9 cellular contexts compared by ENCODE assay signal in the genomic region with DNA sequence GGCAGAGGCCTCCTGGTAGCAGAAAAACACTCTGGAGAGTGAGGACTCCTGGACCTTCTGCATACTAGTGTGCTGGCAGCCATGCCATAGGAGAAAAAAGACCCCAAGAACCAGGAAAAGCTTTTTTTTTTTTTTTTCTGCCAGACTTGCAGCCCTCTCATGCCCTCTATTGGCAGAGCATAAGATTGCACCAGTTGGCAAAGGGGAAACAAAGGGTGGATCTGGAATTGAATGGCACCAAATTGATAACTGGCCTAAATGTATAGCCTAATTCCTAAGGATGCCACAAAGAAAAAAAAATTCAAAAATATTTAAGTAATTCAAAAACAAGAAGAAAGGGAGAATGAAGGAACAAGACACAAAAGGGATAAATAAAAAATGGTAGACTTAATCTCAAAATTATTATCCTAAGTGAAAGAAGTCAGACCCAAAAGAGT.
DNase-seq lines count a peak whose midpoint lies in the region; ATAC-seq and TF ChIP-seq lines count a peak whose summit lies in the region.
"Had no signal": no experiment of that assay in that cellular context is flagged by ENCODE, and none has a peak within 500 bp of the region (broad histone marks: within the 10 kb centered on the region; RNA-seq: fewer than 3 reads in every experiment).

No MANE protein-coding gene starts in this region.

- peak; percentile 46 for DNase-seq in D341Med (ENCODE audit: low spot score)
- DNase-seq in HCT116 (ENCODE audit: low read depth, low spot score) = peak; percentile 7
- DNase-seq in SJCRH30 = peak; percentile 5 to 37
- DNase-seq in iris pigment epithelial cell (ENCODE audit: low read depth) = peak; percentile 1
- no peak for DNase-seq in Ammon's horn (ENCODE audit: low spot score)
- no peak for DNase-seq in DMS153 treated with DMSO at 0.1 percent for 48 hours (lab: John Stamatoyannopoulos, UW; ENCODE audit: unreplicated experiment)
- DNase-seq in DMS153 (lab: John Stamatoyannopoulos, UW) = no peak

- BruUV-seq in HCT116 (replicated peaks; lab: Mats Ljungman, UMichigan) = no TSS peak

- H3K4me3 ChIP-seq in HCT116 (replicated peaks in 1 of 2; ENCODE audit: low read depth in 1 of 2, low read length in 2 of 2) = no peak overlapping the region
- H3K4me3 ChIP-seq in SJCRH30 = no peak overlapping the region
- H3K4me3 ChIP-seq: SJSA1 had no signal

- TF ChIP-seq CTCF in HCT116 (IDR thresholded peaks at IDR 0.05 in 2 of 3, conservative IDR thresholded peaks at IDR 0.05 in 1 of 3; ENCODE audit: borderline replicate concordance in 1 of 3, insufficient read depth in 1 of 3, low read depth in 2 of 3, low read length in 2 of 3) = peak; percentile 20 to 86 (median 79); a peak in 5 of 6 replicates

- CTCF ChIA-PET in HCT116 (lab: Charles Lee) = interaction anchor here (0.6 to 1.1 kb wide), 9 partner anchors 8 to 112 kb away, joined by 3 to 7 read pairs (median 3); no protein-coding TSS in a partner anchor

- H3K79me2 ChIP-seq in HCT116 (ENCODE audit: insufficient read depth, low read length) = no peaks in the 10 kb centered on the region

- RAD21 ChIA-PET in HCT116 (lab: Charles Lee; ENCODE audit: low non-redundant PET in 1 of 2, low total read pairs in 2 of 2, uncharacterized antibody in 2 of 2, unreplicated experiment in 2 of 2) = no interaction called here

- peak; percentile 49; the same call in 1 of the 2 replicates for TF ChIP-seq RAD21 in HCT116 (IDR thresholded peaks at IDR 0.05; ENCODE audit: low read depth)

- H3K4me2 ChIP-seq in HCT116 (ENCODE audit: low read length) = no peak overlapping the region

- POLR2A ChIA-PET in HCT116 (lab: Charles Lee) = no interaction called here

- H3K9me3 ChIP-seq in HCT116 (ENCODE audit: control insufficient read depth in 1 of 2, insufficient read depth in 1 of 2, low read depth in 1 of 2, low read length in 2 of 2) (no peaks in the 10 kb centered on the region), SJCRH30 (replicated peaks) (no peaks in the 10 kb centered on the region)
- H3K9me3 ChIP-seq: SJSA1 had no signal

- intact Hi-C loops in HCT116 (cut with micrococcal nuclease) = no loop called here

- H3K4me1 ChIP-seq in HCT116 (ENCODE audit: control insufficient read depth in 1 of 2, insufficient read depth in 2 of 2, low read length in 2 of 2) (no peaks in the 10 kb centered on the region), SJCRH30 (no peaks in the 10 kb centered on the region)
- H3K4me1 ChIP-seq: SJSA1 had no signal

- H2AFZ ChIP-seq in HCT116 (ENCODE audit: low read depth, low read length, poor library complexity, severe bottlenecking) = no peak overlapping the region

- H3K27ac ChIP-seq in HCT116 (ENCODE audit: low read depth, low read length) (no peak overlapping the region), SJCRH30 (no peak overlapping the region)
- H3K27ac ChIP-seq: SJSA1 had no signal

- no peaks in the 10 kb centered on the region for H3K9me2 ChIP-seq in HCT116 (ENCODE audit: insufficient read depth)

- H3K9ac ChIP-seq in HCT116 (ENCODE audit: low read length) = no peak overlapping the region

- H3K36me3 ChIP-seq in HCT116 (ENCODE audit: control insufficient read depth in 1 of 2, insufficient read depth in 2 of 2, low read length in 2 of 2) = no peaks in the 10 kb centered on the region
- no peaks in the 10 kb centered on the region for H3K36me3 ChIP-seq in SJCRH30
- H3K36me3 ChIP-seq: SJSA1 had no signal

- no peak for TF ChIP-seq POLR2A in HCT116 (IDR thresholded peaks at IDR 0.05; ENCODE audit: borderline replicate concordance, extremely low read depth, insufficient read depth, insufficient read length)

- no peaks in the 10 kb centered on the region for H4K20me1 ChIP-seq in HCT116 (ENCODE audit: insufficient read depth)

- H3K27me3 ChIP-seq in HCT116 (ENCODE audit: insufficient read depth, low read length) (peaks cover 8% of the 10 kb centered on the region), SJCRH30 (no peaks in the 10 kb centered on the region)
- H3K27me3 ChIP-seq: SJSA1 had no signal

- ATAC-seq in HCT116 (no peak), HG02884 (IDR thresholded peaks at IDR 0.05; ENCODE audit: unreplicated experiment) (no peak)

TF ChIP-seq in HCT116, 20 proteins besides CTCF, POLR2A, EP300 and RAD21:
- TF ChIP-seq JUND (IDR thresholded peaks at IDR 0.05) = no peak
- TF ChIP-seq SRF (IDR thresholded peaks at IDR 0.05; ENCODE audit: low read depth) = no peak
- TF ChIP-seq, protein P1, sequence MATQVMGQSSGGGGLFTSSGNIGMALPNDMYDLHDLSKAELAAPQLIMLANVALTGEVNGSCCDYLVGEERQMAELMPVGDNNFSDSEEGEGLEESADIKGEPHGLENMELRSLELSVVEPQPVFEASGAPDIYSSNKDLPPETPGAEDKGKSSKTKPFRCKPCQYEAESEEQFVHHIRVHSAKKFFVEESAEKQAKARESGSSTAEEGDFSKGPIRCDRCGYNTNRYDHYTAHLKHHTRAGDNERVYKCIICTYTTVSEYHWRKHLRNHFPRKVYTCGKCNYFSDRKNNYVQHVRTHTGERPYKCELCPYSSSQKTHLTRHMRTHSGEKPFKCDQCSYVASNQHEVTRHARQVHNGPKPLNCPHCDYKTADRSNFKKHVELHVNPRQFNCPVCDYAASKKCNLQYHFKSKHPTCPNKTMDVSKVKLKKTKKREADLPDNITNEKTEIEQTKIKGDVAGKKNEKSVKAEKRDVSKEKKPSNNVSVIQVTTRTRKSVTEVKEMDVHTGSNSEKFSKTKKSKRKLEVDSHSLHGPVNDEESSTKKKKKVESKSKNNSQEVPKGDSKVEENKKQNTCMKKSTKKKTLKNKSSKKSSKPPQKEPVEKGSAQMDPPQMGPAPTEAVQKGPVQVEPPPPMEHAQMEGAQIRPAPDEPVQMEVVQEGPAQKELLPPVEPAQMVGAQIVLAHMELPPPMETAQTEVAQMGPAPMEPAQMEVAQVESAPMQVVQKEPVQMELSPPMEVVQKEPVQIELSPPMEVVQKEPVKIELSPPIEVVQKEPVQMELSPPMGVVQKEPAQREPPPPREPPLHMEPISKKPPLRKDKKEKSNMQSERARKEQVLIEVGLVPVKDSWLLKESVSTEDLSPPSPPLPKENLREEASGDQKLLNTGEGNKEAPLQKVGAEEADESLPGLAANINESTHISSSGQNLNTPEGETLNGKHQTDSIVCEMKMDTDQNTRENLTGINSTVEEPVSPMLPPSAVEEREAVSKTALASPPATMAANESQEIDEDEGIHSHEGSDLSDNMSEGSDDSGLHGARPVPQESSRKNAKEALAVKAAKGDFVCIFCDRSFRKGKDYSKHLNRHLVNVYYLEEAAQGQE (IDR thresholded peaks at IDR 0.05; ENCODE audit: low read depth) = no peak
- no peak for TF ChIP-seq TCF7L2 (IDR thresholded peaks at IDR 0.05; ENCODE audit: borderline replicate concordance, extremely low read depth, insufficient read depth, insufficient read length)
- no peak for TF ChIP-seq CBX3 (IDR thresholded peaks at IDR 0.05; ENCODE audit: low read depth)
- TF ChIP-seq YY1 (IDR thresholded peaks at IDR 0.05; ENCODE audit: extremely low read depth, insufficient replicate concordance, low read depth, low read length) = no peak
- no peak for TF ChIP-seq EGR1 (IDR thresholded peaks at IDR 0.05; ENCODE audit: low read depth)
- TF ChIP-seq, protein P2, sequence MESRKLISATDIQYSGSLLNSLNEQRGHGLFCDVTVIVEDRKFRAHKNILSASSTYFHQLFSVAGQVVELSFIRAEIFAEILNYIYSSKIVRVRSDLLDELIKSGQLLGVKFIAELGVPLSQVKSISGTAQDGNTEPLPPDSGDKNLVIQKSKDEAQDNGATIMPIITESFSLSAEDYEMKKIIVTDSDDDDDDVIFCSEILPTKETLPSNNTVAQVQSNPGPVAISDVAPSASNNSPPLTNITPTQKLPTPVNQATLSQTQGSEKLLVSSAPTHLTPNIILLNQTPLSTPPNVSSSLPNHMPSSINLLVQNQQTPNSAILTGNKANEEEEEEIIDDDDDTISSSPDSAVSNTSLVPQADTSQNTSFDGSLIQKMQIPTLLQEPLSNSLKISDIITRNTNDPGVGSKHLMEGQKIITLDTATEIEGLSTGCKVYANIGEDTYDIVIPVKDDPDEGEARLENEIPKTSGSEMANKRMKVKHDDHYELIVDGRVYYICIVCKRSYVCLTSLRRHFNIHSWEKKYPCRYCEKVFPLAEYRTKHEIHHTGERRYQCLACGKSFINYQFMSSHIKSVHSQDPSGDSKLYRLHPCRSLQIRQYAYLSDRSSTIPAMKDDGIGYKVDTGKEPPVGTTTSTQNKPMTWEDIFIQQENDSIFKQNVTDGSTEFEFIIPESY (IDR thresholded peaks at IDR 0.05; ENCODE audit: extremely low read depth, insufficient replicate concordance, low read length) = no peak
- TF ChIP-seq SIN3A (IDR thresholded peaks at IDR 0.05; ENCODE audit: low read depth) = no peak
- TF ChIP-seq ZFX (IDR thresholded peaks at IDR 0.05) = no peak
- no peak for TF ChIP-seq FOSL1 (IDR thresholded peaks at IDR 0.05; ENCODE audit: low read depth)
- no peak for TF ChIP-seq POLR2AphosphoS5 (IDR thresholded peaks at IDR 0.05; ENCODE audit: low read depth, low read length)
- TF ChIP-seq SP1 (IDR thresholded peaks at IDR 0.05; ENCODE audit: low read depth) = no peak
- TF ChIP-seq ELF1 (IDR thresholded peaks at IDR 0.05; ENCODE audit: borderline replicate concordance, low read depth) = no peak
- no peak for TF ChIP-seq ZNF274 (IDR thresholded peaks at IDR 0.05; ENCODE audit: low read depth, low read length)
- TF ChIP-seq, protein P3, sequence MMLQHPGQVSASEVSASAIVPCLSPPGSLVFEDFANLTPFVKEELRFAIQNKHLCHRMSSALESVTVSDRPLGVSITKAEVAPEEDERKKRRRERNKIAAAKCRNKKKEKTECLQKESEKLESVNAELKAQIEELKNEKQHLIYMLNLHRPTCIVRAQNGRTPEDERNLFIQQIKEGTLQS (IDR thresholded peaks at IDR 0.05) = no peak

Comparison
In these comparisons a context has a peak if more than half of its experiments do, and no peak if none do; other contexts are left out.
1. DNase-seq: peak in D341Med (single experiment), HCT116 (single experiment), SJCRH30 (2 of 2) and iris pigment epithelial cell (single experiment); none in Ammon's horn (single experiment), DMS153 treated with DMSO at 0.1 percent for 48 hours (single experiment) and DMS153 (single experiment).